In genomic region chr21:42746593-42747266, GRCh38 we compare ENCODE assay signal across 10 cellular contexts.
A peak's percentile ranks its signal among the peaks of the same experiment; 100 is the strongest.
DNase-seq lines count a peak whose midpoint lies in the region; ATAC-seq and TF ChIP-seq lines count a peak whose summit lies in the region.
"Had no signal": no experiment of that assay in that cellular context is flagged by ENCODE, and none has a peak within 500 bp of the region (broad histone marks: within the 10 kb centered on the region; RNA-seq: fewer than 3 reads in every experiment).

No MANE protein-coding gene starts in this region.

- peak; percentile 73 for ATAC-seq in effector memory CD8-positive, alpha-beta T cell (replicated peaks)

- DNase-seq in GF-D8 (lab: John Stamatoyannopoulos, UW) (peak; percentile 75), NCI-H524 (lab: John Stamatoyannopoulos, UW) (no peak), NCI-H1694 (lab: John Stamatoyannopoulos, UW) (no peak), ovary (no peak), cerebellar cortex (ENCODE audit: low spot score) (no peak)
- peak; percentile 8 to 22 for DNase-seq in activated CD4-positive, alpha-beta T cell treated with anti-CD3 and anti-CD28 coated beads, Interleukin-2, amount 50 U/mL, for 4 hours
- DNase-seq in effector memory CD8-positive, alpha-beta T cell: peak; percentile 24 to 26 (median 25)
- DNase-seq: DMS79 treated with DMSO at 0.1 percent for 48 hours, SW 1271 had no signal

- H3K27ac Mint-ChIP-seq in effector memory CD8-positive, alpha-beta T cell: peak overlapping the region; percentile 93 to 97

- H3K36me3 ChIP-seq in skeletal muscle tissue (ENCODE audit: control insufficient read depth in 3 of 3, insufficient read depth in 3 of 3, low read length in 3 of 3) (no peaks in the 10 kb centered on the region), ovary (no peaks in the 10 kb centered on the region)

- intact Hi-C loops in ovary (cut with DNase I): no loop called here

- peak overlapping the region; percentile 12 for H3K27ac ChIP-seq in skeletal muscle tissue (ENCODE audit: low read depth, low read length)
- H3K27ac ChIP-seq in ovary: no peak overlapping the region

- peak overlapping the region; percentile 76 to 80 for H3K4me3 Mint-ChIP-seq in effector memory CD8-positive, alpha-beta T cell

- 85 to 91% (median 90%) methylated on average over 21 of the region's 21 CpGs for WGBS in ovary, 3 donors

- H3K9me3 Mint-ChIP-seq in effector memory CD8-positive, alpha-beta T cell: no peaks in the 10 kb centered on the region

- TF ChIP-seq POLR2A in ovary (IDR thresholded peaks at IDR 0.05): no peak

- H3K27me3 ChIP-seq in skeletal muscle tissue (ENCODE audit: control insufficient read depth in 3 of 3, insufficient read depth in 3 of 3, low read length in 3 of 3) (peaks cover 4 to 20% (median 11%) of the 10 kb centered on the region in 3 donors), ovary (no peaks in the 10 kb centered on the region)

- no peak overlapping the region for H3K4me3 ChIP-seq in skeletal muscle tissue (ENCODE audit: low read length in 3 of 3)
- no peak overlapping the region for H3K4me3 ChIP-seq in ovary

- H3K9me3 ChIP-seq in skeletal muscle tissue (ENCODE audit: control insufficient read depth in 3 of 3, low read length in 3 of 3) (no peaks in the 10 kb centered on the region), ovary (no peaks in the 10 kb centered on the region)

- no peak overlapping the region for H3K9ac ChIP-seq in skeletal muscle tissue (ENCODE audit: low read depth in 1 of 3, low read length in 3 of 3)

- no peak for TF ChIP-seq EP300 in ovary (IDR thresholded peaks at IDR 0.05)

- H3K4me1 Mint-ChIP-seq in effector memory CD8-positive, alpha-beta T cell (ENCODE audit: low read depth in 2 of 2): peaks cover 13 to 15% of the 10 kb centered on the region in 2 donors

- TF ChIP-seq CTCF in ovary (IDR thresholded peaks at IDR 0.05): no peak

- no peaks in the 10 kb centered on the region for H3K27me3 Mint-ChIP-seq in effector memory CD8-positive, alpha-beta T cell

- H3K36me3 Mint-ChIP-seq in effector memory CD8-positive, alpha-beta T cell (ENCODE audit: insufficient read depth): no peaks in the 10 kb centered on the region

- H3K4me1 ChIP-seq in skeletal muscle tissue (ENCODE audit: control insufficient read depth in 3 of 3, insufficient read depth in 3 of 3, low read length in 3 of 3): peaks cover 3 to 6% (median 4%) of the 10 kb centered on the region in 3 donors
- no peaks in the 10 kb centered on the region for H3K4me1 ChIP-seq in ovary (ENCODE audit: insufficient read depth)

Comparison
In these comparisons a context has a peak if more than half of its experiments do, and no peak if none do; other contexts are left out.
1. DNase-seq: peak in GF-D8 (single experiment), activated CD4-positive, alpha-beta T cell treated with anti-CD3 and anti-CD28 coated beads, Interleukin-2, amount 50 U/mL, for 4 hours (2 of 2) and effector memory CD8-positive, alpha-beta T cell (3 of 3); none in NCI-H524 (0 of 2), NCI-H1694 (single experiment), ovary (0 of 5) and cerebellar cortex (single experiment).